ENCODE assay signal across 9 cellular contexts in genomic region chr12:130715996-130716917, GRCh38. TPM values are rescaled to one million over a fixed set of nuclear protein-coding genes. Genes with fewer than 3 reads are reported as not detected.
DNase-seq lines count a peak whose midpoint lies in the region; ATAC-seq and TF ChIP-seq lines count a peak whose summit lies in the region.
"Had no signal": no experiment of that assay in that cellular context is flagged by ENCODE, and none has a peak within 500 bp of the region (broad histone marks: within the 10 kb centered on the region; RNA-seq: fewer than 3 reads in every experiment).

Gene RIMBP2, minus strand, starts transcription at chr12:130716299. Its CDS starts 237,286 bp downstream, at chr12:130479013.

- no peak within 1 kb of the TSS for H3K14ac ChIP-seq in trophoblast cell (ENCODE audit: low read length)

- no peak within 1 kb of the TSS for H3K23ac ChIP-seq in trophoblast cell (ENCODE audit: low read length)

- no peaks in the 10 kb centered on the region for H4K20me1 ChIP-seq in HCT116 (ENCODE audit: insufficient read depth)

- no peak within 1 kb of the TSS for H3K4ac ChIP-seq in trophoblast cell (ENCODE audit: low read depth, low read length)

- no peak within 1 kb of the TSS for H2AK5ac ChIP-seq in trophoblast cell (ENCODE audit: low read length)

- no peaks in the 10 kb centered on the region for H3K79me2 ChIP-seq in HCT116 (ENCODE audit: insufficient read depth, low read length)
- no peaks in the 10 kb centered on the region for H3K79me2 ChIP-seq in trophoblast cell (ENCODE audit: control insufficient read depth, insufficient read depth, low read length, poor library complexity)

- H3K4me1 ChIP-seq in HCT116 (ENCODE audit: control insufficient read depth in 1 of 2, insufficient read depth in 2 of 2, low read length in 2 of 2) (no peaks in the 10 kb centered on the region), trophoblast cell (ENCODE audit: control insufficient read depth in 1 of 2, insufficient read depth in 2 of 2, low read length in 2 of 2) (peaks cover 16 to 19% of the 10 kb centered on the region in 2 experiments)
- H3K4me1 ChIP-seq: SJSA1 had no signal

- no peak within 1 kb of the TSS for H3K4me3 ChIP-seq in HCT116 (replicated peaks in 1 of 2; ENCODE audit: low read depth in 1 of 2, low read length in 2 of 2)
- H3K4me3 ChIP-seq in trophoblast cell (ENCODE audit: low read depth, low read length) = peak within 1 kb of the TSS; percentile 42
- H3K4me3 ChIP-seq: SJSA1 had no signal

- no peak for DNase-seq in HCT116 (ENCODE audit: low read depth, low spot score)
- DNase-seq in NCI-H69 (lab: John Stamatoyannopoulos, UW) = peak; percentile 72
- peak; percentile 20 for DNase-seq in fibroblast of peridontal ligament (ENCODE audit: extremely low read depth)
- DNase-seq in trophoblast cell = no peak
- DNase-seq in activated gamma-delta T cell (lab: John Stamatoyannopoulos, UW) = no peak
- DNase-seq in ureter (ENCODE audit: low spot score) = no peak
- DNase-seq in activated CD4-positive, alpha-beta T cell treated with anti-CD3 and anti-CD28 coated beads for 4 hours = no peak

- no peak within 1 kb of the TSS for H4K91ac ChIP-seq in trophoblast cell (ENCODE audit: low read depth, low read length)

- H2BK5ac ChIP-seq in trophoblast cell (ENCODE audit: low read depth, low read length, poor library complexity) = no peak within 1 kb of the TSS

- H3K4me2 ChIP-seq in HCT116 (ENCODE audit: low read length) (0 out of 2 replicates have a peak within 1 kb of the TSS, but pooled peaks have one; percentile 5), trophoblast cell (ENCODE audit: low read length) (peak within 1 kb of the TSS; percentile 86)

- H3K79me1 ChIP-seq in trophoblast cell (ENCODE audit: low read length) = no peaks in the 10 kb centered on the region

- ATAC-seq in HCT116 (0 out of 2 replicates have a peak, but pooled peaks have one; percentile 31), GM18498 (IDR thresholded peaks at IDR 0.05; ENCODE audit: unreplicated experiment) (no peak)

- CTCF ChIA-PET in HCT116 (lab: Charles Lee) = no interaction called here

- H4K8ac ChIP-seq in trophoblast cell (ENCODE audit: low read depth, low read length) = no peak within 1 kb of the TSS

- no peak within 1 kb of the TSS for H2BK120ac ChIP-seq in trophoblast cell (ENCODE audit: insufficient read depth, low read length, poor library complexity)

- H3K9ac ChIP-seq in HCT116 (ENCODE audit: low read length) (no peak within 1 kb of the TSS), trophoblast cell (ENCODE audit: low read length) (no peak within 1 kb of the TSS)

- no peak for TF ChIP-seq POLR2A in HCT116 (IDR thresholded peaks at IDR 0.05; ENCODE audit: borderline replicate concordance, extremely low read depth, insufficient read depth, insufficient read length)

- no peaks in the 10 kb centered on the region for H3K9me2 ChIP-seq in HCT116 (ENCODE audit: insufficient read depth)

- intact Hi-C loops in HCT116 (cut with micrococcal nuclease) = no loop called here

- POLR2A ChIA-PET in HCT116 (lab: Charles Lee) = no interaction called here

- no peak within 1 kb of the TSS for H4K12ac ChIP-seq in trophoblast cell (ENCODE audit: low read depth, low read length)

- H2AFZ ChIP-seq in HCT116 (ENCODE audit: low read depth, low read length, poor library complexity, severe bottlenecking) (no peak within 1 kb of the TSS), trophoblast cell (ENCODE audit: insufficient read depth, low read length, poor library complexity) (peak within 1 kb of the TSS; percentile 23)

- H3K18ac ChIP-seq in trophoblast cell (ENCODE audit: low read length) = no peak within 1 kb of the TSS

- 0 out of 2 replicates have a peak, but pooled peaks cover 3% of the 10 kb centered on the region for H3K27me3 ChIP-seq in HCT116 (ENCODE audit: insufficient read depth, low read length)
- H3K27me3 ChIP-seq in trophoblast cell (ENCODE audit: insufficient read depth, low read length) = peaks cover 28% of the 10 kb centered on the region
- H3K27me3 ChIP-seq: SJSA1 had no signal

- H3K27ac ChIP-seq in HCT116 (ENCODE audit: low read depth, low read length) = no peak within 1 kb of the TSS
- H3K27ac ChIP-seq in trophoblast cell (ENCODE audit: low read depth, low read length) = no peak within 1 kb of the TSS
- H3K27ac ChIP-seq: SJSA1 had no signal

- no CpG with 5 or more reads among the region's 33 CpGs for WGBS in trophoblast cell (ENCODE audit: extremely low coverage, insufficient coverage, insufficient read length)

- no peaks in the 10 kb centered on the region for H3K9me3 ChIP-seq in HCT116 (ENCODE audit: control insufficient read depth in 1 of 2, insufficient read depth in 1 of 2, low read depth in 1 of 2, low read length in 2 of 2)
- peaks cover 2% of the 10 kb centered on the region for H3K9me3 ChIP-seq in trophoblast cell (ENCODE audit: insufficient read depth, low read depth, low read length)
- H3K9me3 ChIP-seq: SJSA1 had no signal

- no peak for TF ChIP-seq RAD21 in HCT116 (IDR thresholded peaks at IDR 0.05; ENCODE audit: low read depth)

- no peak for TF ChIP-seq CTCF in HCT116 (IDR thresholded peaks at IDR 0.05 in 2 of 3, conservative IDR thresholded peaks at IDR 0.05 in 1 of 3; ENCODE audit: borderline replicate concordance in 1 of 3, insufficient read depth in 1 of 3, low read depth in 2 of 3, low read length in 2 of 3)

- H3K36me3 ChIP-seq in HCT116 (ENCODE audit: control insufficient read depth in 1 of 2, insufficient read depth in 2 of 2, low read length in 2 of 2) (no peaks in the 10 kb centered on the region), trophoblast cell (ENCODE audit: control insufficient read depth in 1 of 2, insufficient read depth in 2 of 2, low read length in 2 of 2) (no peaks in the 10 kb centered on the region)
- H3K36me3 ChIP-seq: SJSA1 had no signal

- RAD21 ChIA-PET in HCT116 (lab: Charles Lee; ENCODE audit: low non-redundant PET in 1 of 2, low total read pairs in 2 of 2, uncharacterized antibody in 2 of 2, unreplicated experiment in 2 of 2) = no interaction called here

- no peak within 1 kb of the TSS for H2BK12ac ChIP-seq in trophoblast cell (ENCODE audit: low read length)

- BruUV-seq in HCT116 (replicated peaks; lab: Mats Ljungman, UMichigan) = no TSS peak

TF ChIP-seq in HCT116, 20 proteins besides CTCF, POLR2A, EP300 and RAD21:
- TF ChIP-seq YY1 (IDR thresholded peaks at IDR 0.05; ENCODE audit: extremely low read depth, insufficient replicate concordance, low read depth, low read length) = no peak
- TF ChIP-seq MAX (IDR thresholded peaks at IDR 0.05) = no peak
- no peak for TF ChIP-seq ATF3 (IDR thresholded peaks at IDR 0.05)
- TF ChIP-seq SP1 (IDR thresholded peaks at IDR 0.05; ENCODE audit: low read depth) = no peak
- no peak for TF ChIP-seq JUND (IDR thresholded peaks at IDR 0.05)
- no peak for TF ChIP-seq ZBTB33 (IDR thresholded peaks at IDR 0.05; ENCODE audit: extremely low read depth, insufficient replicate concordance, low read length)
- TF ChIP-seq ZFX (IDR thresholded peaks at IDR 0.05) = no peak

RNA-seq across cellular contexts. Expression of gene RIMBP2, which starts in this region (rescaled TPM):
- total RNA-seq in HCT116 (2021; ENCODE audit: unreplicated experiment) (not detected), ureter (0.57 TPM)
- 0.09 and 0.11 TPM in 2 replicates for polyA plus RNA-seq in HCT116 (2012)
- polyA plus RNA-seq in trophoblast cell (2013) = 0.24 and 0.37 TPM in 2 replicates

Comparison
In these comparisons a context has a peak if more than half of its experiments do, and no peak if none do; other contexts are left out.
1. Peak in ATAC-seq and H3K4me2 ChIP-seq in HCT116; RNA of the gene not detected or under 1 TPM.
2. DNase-seq: peak in NCI-H69 (single experiment) and fibroblast of peridontal ligament (single experiment); none in HCT116 (single experiment), trophoblast cell (0 of 2), activated gamma-delta T cell (single experiment), ureter (single experiment) and activated CD4-positive, alpha-beta T cell treated with anti-CD3 and anti-CD28 coated beads for 4 hours (0 of 2).